In genomic region chr1:210949940-210950546, GRCh38 we compare ENCODE assay signal across 8 cellular contexts.
DNase-seq lines count a peak whose midpoint lies in the region; ATAC-seq and TF ChIP-seq lines count a peak whose summit lies in the region.
"Not testable (repeated sequence)": the region's sequence is repeated elsewhere in the genome, so short reads cannot be mapped to it uniquely, and the experiment has no call there.

No MANE protein-coding gene starts in this region.

- not testable (repeated sequence) for H3K27me3 ChIP-seq in GM23338 (ENCODE audit: insufficient read depth); Peyer's patch

- not testable (repeated sequence) for H3K27me3 Mint-ChIP-seq in GM23338 (ENCODE audit: insufficient read depth, low read depth, poor library complexity)

- H3K4me3 ChIP-seq in GM23338, Peyer's patch, mucosa of descending colon: not testable (repeated sequence)

- not testable (repeated sequence) for H3K4me1 Mint-ChIP-seq in GM23338

- not testable (repeated sequence) for H3K27ac Mint-ChIP-seq in GM23338

- not testable (repeated sequence) for H3K4me2 ChIP-seq in GM23338

- not testable (repeated sequence) for H3K36me3 ChIP-seq in GM23338 (ENCODE audit: insufficient read depth); Peyer's patch; mucosa of descending colon (ENCODE audit: low read depth)

- not testable (repeated sequence) for H3K36me3 Mint-ChIP-seq in GM23338 (ENCODE audit: low read depth)

- not testable (repeated sequence) for H2AFZ ChIP-seq in GM23338

- H3K79me2 ChIP-seq in GM23338 (replicated peaks; ENCODE audit: insufficient read depth): not testable (repeated sequence)

- intact Hi-C loops in mucosa of descending colon (cut with DNase I, micrococcal nuclease): not testable (repeated sequence)

- H3K9me3 ChIP-seq in Peyer's patch, mucosa of descending colon: not testable (repeated sequence)

- ATAC-seq in GM23338: peak; percentile 76
- peak; percentile 46 for ATAC-seq in mucosa of descending colon

- not testable (repeated sequence) for H3K9me3 Mint-ChIP-seq in GM23338

- TF ChIP-seq CTCF in GM23338 (conservative IDR thresholded peaks at IDR 0.05; ENCODE audit: low read depth in 2 of 2) (peak; percentile 80 to 84), LNCAP (IDR thresholded peaks at IDR 0.05) (peak; percentile 80), Peyer's patch (IDR thresholded peaks at IDR 0.05) (peak in 4 of 6 experiments; percentile 21 to 53 (median 44)), mucosa of descending colon (IDR thresholded peaks at IDR 0.05) (peak; percentile 23)

- H4K20me1 ChIP-seq in GM23338 (replicated peaks; ENCODE audit: insufficient read depth): not testable (repeated sequence)

- not testable (repeated sequence) for H3F3A ChIP-seq in GM23338 (replicated peaks; ENCODE audit: low read depth)

- not testable (repeated sequence) for H3K27ac ChIP-seq in GM23338 (ENCODE audit: low read depth); Peyer's patch

- DNase-seq in ELF-1 (ENCODE audit: low read depth, low spot score): peak; percentile 25
- peak; percentile 69 for DNase-seq in GM23338 (ENCODE audit: low spot score)
- peak in 2 of 3 donors; percentile 57 to 60 for DNase-seq in Peyer's patch
- peak; percentile 18 for DNase-seq in activated CD8-positive, alpha-beta memory T cell treated with anti-CD3 and anti-CD28 coated beads, Interleukin-2, amount 50 U/mL, for 24 hours (ENCODE audit: extremely low read depth)
- peak; percentile 2 for DNase-seq in effector CD8-positive, alpha-beta T cell (lab: John Stamatoyannopoulos, UW)
- peak in 2 of 3 donors; percentile 68 to 70 for DNase-seq in mucosa of descending colon
- peak in 4 of 6 experiments; percentile 9 to 29 (median 22) for DNase-seq in stimulated activated naive CD4-positive, alpha-beta T cell (lab: John Stamatoyannopoulos, UW)

- H3K9me2 ChIP-seq in GM23338 (ENCODE audit: insufficient read depth): not testable (repeated sequence)

- not testable (repeated sequence) for H3K4me3 Mint-ChIP-seq in GM23338

- not testable (repeated sequence) for TF ChIP-seq POLR2A in Peyer's patch (IDR thresholded peaks at IDR 0.05)

- not testable (repeated sequence) for H3K4me1 ChIP-seq in GM23338 (ENCODE audit: insufficient read depth); Peyer's patch; mucosa of descending colon (ENCODE audit: low read depth)

Comparison
In these comparisons a context has a peak if more than half of its experiments do, and no peak if none do; other contexts are left out.
1. DNase-seq: peak in every context shown above with its lines; median percentile 69 in GM23338; 69 in mucosa of descending colon; 58 in Peyer's patch; 25 in ELF-1; 22 in stimulated activated naive CD4-positive, alpha-beta T cell; 18 in activated CD8-positive, alpha-beta memory T cell treated with anti-CD3 and anti-CD28 coated beads, Interleukin-2, amount 50 U/mL, for 24 hours; 2 in effector CD8-positive, alpha-beta T cell.
2. CTCF ChIP-seq: peak in every context shown above with its lines; median percentile 82 in GM23338; 80 in LNCAP; 44 in Peyer's patch; 23 in mucosa of descending colon.